ENCODE assay signal across 28 cellular contexts in the genomic region with DNA sequence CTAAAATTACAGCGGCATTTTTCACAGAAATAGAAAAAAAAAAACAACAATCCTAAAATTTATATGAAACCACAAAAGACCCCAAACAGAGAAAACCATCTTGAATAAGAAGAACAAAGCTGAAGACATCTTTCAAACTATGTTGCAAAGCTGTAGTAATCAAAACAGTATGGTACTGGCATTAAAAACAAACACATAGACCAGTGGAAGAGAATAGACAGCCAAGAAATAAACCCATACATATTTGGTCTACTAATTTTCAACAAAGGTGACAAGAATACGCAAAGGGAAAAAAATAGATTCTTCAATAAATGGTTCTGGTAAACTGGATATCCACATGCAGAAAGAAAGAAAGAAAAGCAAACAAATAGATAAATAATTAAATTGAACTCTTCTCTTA.
"Had no signal": no experiment of that assay in that cellular context is flagged by ENCODE, and none has a peak within 500 bp of the region (broad histone marks: within the 10 kb centered on the region; RNA-seq: fewer than 3 reads in every experiment).

No MANE protein-coding gene starts in this region.

- H3K27me3 Mint-ChIP-seq: type B pancreatic cell had no signal

- H3K27ac ChIP-seq: stomach, suprapubic skin, testis, thoracic aorta, thyroid gland, tibial artery, tibial nerve, transverse colon, upper lobe of left lung, upper lobe of right lung, uterus, vagina had no signal

- H3K27me3 ChIP-seq: stomach, testis, thyroid gland, tibial artery, tibial nerve, transverse colon, upper lobe of left lung, upper lobe of right lung, uterus, vagina had no signal

- H3K36me3 Mint-ChIP-seq: stimulated activated effector memory CD8-positive, alpha-beta T cell treated with anti-CD3 and anti-CD28 coated beads, Interleukin-12 subunit alpha, Interleukin-12 subunit beta, amount 100 ng/mL, for 72 hours; type B pancreatic cell had no signal

- H3K4me1 ChIP-seq: stomach, suprapubic skin, testis, thyroid gland, tibial nerve, transverse colon, upper lobe of left lung, upper lobe of right lung, uterus, vagina had no signal

- ATAC-seq: stimulated activated effector memory CD8-positive, alpha-beta T cell treated with anti-CD3 and anti-CD28 coated beads, Interleukin-12 subunit alpha, Interleukin-12 subunit beta, amount 100 ng/mL, for 72 hours; stimulated activated memory B cell treated with anti-CD40 and anti-IgM and Interleukin-4, amounts not matched to agents 10 μg/mL and 1 μg/mL and 100 μg/mL, for 72 hours; stimulated activated naive B cell treated with anti-CD40 and anti-IgM and Interleukin-4, amounts not matched to agents 10 μg/mL and 1 μg/mL and 100 μg/mL, for 72 hours; stimulated activated naive CD8-positive, alpha-beta T cell treated with anti-CD3 and anti-CD28 coated beads, Interleukin-15, amount 100 ng/mL, for 72 hours; stimulated activated naive CD8-positive, alpha-beta T cell treated with anti-CD3 and anti-CD28 coated beads, Interleukin-15, Interleukin-2, amounts not matched to agents 100 U/mL and 50 U/mL, for 24 hours; upper lobe of right lung had no signal

- H3K4me3 Mint-ChIP-seq: stimulated activated effector memory CD8-positive, alpha-beta T cell treated with anti-CD3 and anti-CD28 coated beads, Interleukin-12 subunit alpha, Interleukin-12 subunit beta, amount 100 ng/mL, for 72 hours; stimulated activated memory B cell treated with anti-CD40 and anti-IgM and Interleukin-4, amounts not matched to agents 10 μg/mL and 1 μg/mL and 100 μg/mL, for 72 hours; stimulated activated naive B cell treated with anti-CD40 and anti-IgM and Interleukin-4, amounts not matched to agents 10 μg/mL and 1 μg/mL and 100 μg/mL, for 72 hours; stimulated activated naive CD8-positive, alpha-beta T cell treated with anti-CD3 and anti-CD28 coated beads, Interleukin-15, amount 100 ng/mL, for 72 hours; stimulated activated naive CD8-positive, alpha-beta T cell treated with anti-CD3 and anti-CD28 coated beads, Interleukin-15, Interleukin-2, amounts not matched to agents 100 ng/mL and 50 ng/mL, for 24 hours; type B pancreatic cell had no signal

- H3K27ac Mint-ChIP-seq: stimulated activated effector memory CD8-positive, alpha-beta T cell treated with anti-CD3 and anti-CD28 coated beads, Interleukin-12 subunit alpha, Interleukin-12 subunit beta, amount 100 ng/mL, for 72 hours; stimulated activated memory B cell treated with anti-CD40 and anti-IgM and Interleukin-4, amounts not matched to agents 10 μg/mL and 1 μg/mL and 100 μg/mL, for 72 hours; stimulated activated naive B cell treated with anti-CD40 and anti-IgM and Interleukin-4, amounts not matched to agents 10 μg/mL and 1 μg/mL and 100 μg/mL, for 72 hours; stimulated activated naive CD8-positive, alpha-beta T cell treated with anti-CD3 and anti-CD28 coated beads, Interleukin-15, amount 100 ng/mL, for 72 hours; stimulated activated naive CD8-positive, alpha-beta T cell treated with anti-CD3 and anti-CD28 coated beads, Interleukin-15, Interleukin-2, amounts not matched to agents 100 ng/mL and 50 ng/mL, for 24 hours; type B pancreatic cell had no signal

- H3K9me3 ChIP-seq: suprapubic skin, testis, thoracic aorta, thyroid gland, uterus had no signal

- H3K4me3 ChIP-seq: stomach, suprapubic skin, testis, thoracic aorta, thyroid gland, tibial artery, tibial nerve, transverse colon, upper lobe of left lung, upper lobe of right lung, uterus, vagina had no signal

- H3K4me1 Mint-ChIP-seq: stimulated activated effector memory CD8-positive, alpha-beta T cell treated with anti-CD3 and anti-CD28 coated beads, Interleukin-12 subunit alpha, Interleukin-12 subunit beta, amount 100 ng/mL, for 72 hours; stimulated activated memory B cell treated with anti-CD40 and anti-IgM and Interleukin-4, amounts not matched to agents 10 μg/mL and 1 μg/mL and 100 μg/mL, for 72 hours; stimulated activated naive B cell treated with anti-CD40 and anti-IgM and Interleukin-4, amounts not matched to agents 10 μg/mL and 1 μg/mL and 100 μg/mL, for 72 hours; stimulated activated naive CD8-positive, alpha-beta T cell treated with anti-CD3 and anti-CD28 coated beads, Interleukin-15, amount 100 ng/mL, for 72 hours had no signal

- H3K36me3 ChIP-seq: stomach, suprapubic skin, thoracic aorta, thyroid gland, tibial artery, tibial nerve, transverse colon, upper lobe of left lung, upper lobe of right lung, uterus, vagina had no signal

- DNase-seq: stimulated activated CD4-positive, alpha-beta T cell treated with anti-CD3 and anti-CD28 coated beads, Interleukin-4, amount 100 ng/mL, for 1 hour; stimulated activated CD4-positive, alpha-beta T cell treated with anti-CD3 and anti-CD28 coated beads, Interleukin-4, amount 100 ng/mL, for 24 hours; stimulated activated CD4-positive, alpha-beta T cell treated with anti-CD3 and anti-CD28 coated beads, Interleukin-4, amount 100 ng/mL, for 4 hours; stimulated activated CD8-positive, alpha-beta memory T cell treated with anti-CD3 and anti-CD28 coated beads, Interleukin-4, amount 100 ng/mL, for 48 hours; stimulated activated naive B cell treated with anti-CD40 and anti-IgM and Interleukin-4, amounts not matched to agents 10 μg/mL and 1 μg/mL and 100 μg/mL, for 72 hours; stimulated activated naive CD4-positive, alpha-beta T cell; stimulated activated naive CD4-positive, alpha-beta T cell treated with Interleukin-2 at 50 U/mL for 16 hours; stimulated activated naive CD8-positive, alpha-beta T cell treated with anti-CD3 and anti-CD28 coated beads, Interleukin-15, amount 100 ng/mL, for 72 hours; stimulated activated naive CD8-positive, alpha-beta T cell treated with anti-CD3 and anti-CD28 coated beads, Interleukin-15, Interleukin-2, amounts not matched to agents 100 U/mL and 50 U/mL, for 24 hours; stomach; substantia nigra; testis; thyroid gland; tibial artery; transverse colon; trophoblast cell; upper lobe of left lung; upper lobe of right lung; uterus had no signal

- FAIRE-seq: urothelium cell line had no signal
